ENCODE assay signal across 1 cellular context in genomic region chr6:169723200-169723909, GRCh38.
TF ChIP-seq lines count a peak whose summit lies in the region.

No MANE protein-coding gene starts in this region.

TF ChIP-seq in K562, 482 proteins besides CTCF, POLR2A, EP300 and RAD21 (continues in another document):
- no peak for TF ChIP-seq PHB (CRISPR knock-in tag; IDR thresholded peaks at IDR 0.05)
- TF ChIP-seq RNF2 (IDR thresholded peaks at IDR 0.05), result no peak
- no peak for TF ChIP-seq BDP1 (IDR thresholded peaks at IDR 0.05; ENCODE audit: insufficient read depth, insufficient read length)
- TF ChIP-seq TFAP4 (CRISPR knock-in tag; IDR thresholded peaks at IDR 0.05; ENCODE audit: borderline replicate concordance), result no peak
- TF ChIP-seq TSC22D4 (tag; IDR thresholded peaks at IDR 0.05), result no peak
- no peak for TF ChIP-seq SRSF1 (IDR thresholded peaks at IDR 0.05; ENCODE audit: low read depth, low read length)
- TF ChIP-seq RBM39 (optimal IDR thresholded peaks at IDR 0.05; ENCODE audit: low read depth, low read length), result no peak
- no peak for TF ChIP-seq ZC3H4 (CRISPR knock-in tag; IDR thresholded peaks at IDR 0.05; ENCODE audit: borderline replicate concordance)
- peak; percentile 8 to 63; a peak in 2 of 4 replicates for TF ChIP-seq SIN3A (IDR thresholded peaks at IDR 0.05; ENCODE audit: borderline replicate concordance in 2 of 2, control insufficient read depth in 1 of 2, low read depth in 2 of 2, low read length in 2 of 2)
- no peak for TF ChIP-seq SMARCA5 (IDR thresholded peaks at IDR 0.05)
- no peak for TF ChIP-seq ZNF408 (CRISPR knock-in tag; IDR thresholded peaks at IDR 0.05; ENCODE audit: low read depth)
- TF ChIP-seq ZNF780A (CRISPR knock-in tag; IDR thresholded peaks at IDR 0.05), result no peak
- no peak for TF ChIP-seq ZNF184 (CRISPR knock-in tag; IDR thresholded peaks at IDR 0.05)
- TF ChIP-seq ZNF407 (IDR thresholded peaks at IDR 0.05; ENCODE audit: low read depth), result peak; percentile 73; the same call in 1 of the 2 replicates
- no peak for TF ChIP-seq ZNF830 (CRISPR knock-in tag; IDR thresholded peaks at IDR 0.05)
- no peak for TF ChIP-seq GTF2B (IDR thresholded peaks at IDR 0.05; ENCODE audit: extremely low read depth, insufficient read length)
- no peak for TF ChIP-seq ZMIZ1 (IDR thresholded peaks at IDR 0.05; ENCODE audit: low read depth in 2 of 2, low read length in 2 of 2)
- TF ChIP-seq MCM3 (IDR thresholded peaks at IDR 0.05), result no peak
- no peak for TF ChIP-seq HMBOX1 (IDR thresholded peaks at IDR 0.05)
- no peak for TF ChIP-seq PKNOX1 (IDR thresholded peaks at IDR 0.05)
- no peak for TF ChIP-seq PTTG1 (tag; IDR thresholded peaks at IDR 0.05; ENCODE audit: low read depth)
- TF ChIP-seq CREB3 (tag; conservative IDR thresholded peaks at IDR 0.05; ENCODE audit: low read depth), result no peak
- TF ChIP-seq ZBTB2 (IDR thresholded peaks at IDR 0.05), result no peak
- TF ChIP-seq CTCFL (IDR thresholded peaks at IDR 0.05; ENCODE audit: borderline replicate concordance, insufficient read depth, low read depth, low read length, poor library complexity, severe bottlenecking), result no peak
- no peak for TF ChIP-seq CHD2 (IDR thresholded peaks at IDR 0.05; ENCODE audit: low read depth, low read length)
- no peak for TF ChIP-seq ZNF584 (CRISPR knock-in tag; IDR thresholded peaks at IDR 0.05; ENCODE audit: low read depth)
- no peak for TF ChIP-seq GTF2A2 (tag; IDR thresholded peaks at IDR 0.05)
- TF ChIP-seq THRA (IDR thresholded peaks at IDR 0.05), result no peak
- TF ChIP-seq ETV1 (tag; conservative IDR thresholded peaks at IDR 0.05; ENCODE audit: low read depth), result peak; percentile 52
- TF ChIP-seq VEZF1 (CRISPR knock-in tag; IDR thresholded peaks at IDR 0.05), result peak; percentile 47; the same call in 1 of the 2 replicates
- no peak for TF ChIP-seq ZNF212 (CRISPR knock-in tag; IDR thresholded peaks at IDR 0.05)
- TF ChIP-seq CBX5 (IDR thresholded peaks at IDR 0.05; ENCODE audit: borderline replicate concordance, low read depth), result no peak
